ENCODE assay signal across 8 cellular contexts in genomic region chr16:66961065-66961744, GRCh38. TPM values are rescaled to one million over a fixed set of nuclear protein-coding genes. Genes with fewer than 3 reads are reported as not detected.
DNase-seq lines count a peak whose midpoint lies in the region; ATAC-seq and TF ChIP-seq lines count a peak whose summit lies in the region.

CES3 (plus strand) TSS chr16:66961266; CDS start chr16:66961308, 42 bp downstream.

- H3K4me2 ChIP-seq in OCI-LY3 (ENCODE audit: low read length) (peak within 1 kb of the TSS; percentile 93), osteoblast (ENCODE audit: insufficient read depth, low read length) (no peak within 1 kb of the TSS)

- H3K9me3 ChIP-seq in OCI-LY3 (ENCODE audit: insufficient read depth, low read length) (no peaks in the 10 kb centered on the region), osteoblast (ENCODE audit: low read depth, low read length) (no peaks in the 10 kb centered on the region)

- H3K79me2 ChIP-seq in OCI-LY3 (ENCODE audit: low read length) (peaks cover 17% of the 10 kb centered on the region), osteoblast (ENCODE audit: insufficient read depth, low read length) (no peaks in the 10 kb centered on the region)

- TF ChIP-seq CTCF in C4-2B (conservative IDR thresholded peaks at IDR 0.05) (peak; percentile 90), OCI-LY3 (IDR thresholded peaks at IDR 0.05; ENCODE audit: low read depth, low read length) (peak; percentile 96), osteoblast (IDR thresholded peaks at IDR 0.05; ENCODE audit: extremely low read depth, low read depth, low read length) (peak; percentile 93)

- no peaks in the 10 kb centered on the region for H3K27me3 Mint-ChIP-seq in activated T-cell treated with anti-CD3 and anti-CD28 coated beads, Interleukin-2, amount 50 U/mL, for 4 hours (ENCODE audit: low read depth)

- H3K4me3 ChIP-seq in OCI-LY3 (ENCODE audit: low read length) (peak within 1 kb of the TSS; percentile 89), osteoblast (ENCODE audit: insufficient read depth, low read length) (no peak within 1 kb of the TSS)

- H3K27ac ChIP-seq in C4-2B: peak within 1 kb of the TSS; percentile 33
- peak within 1 kb of the TSS; percentile 77 for H3K27ac ChIP-seq in OCI-LY3 (ENCODE audit: low read length)
- no peak within 1 kb of the TSS for H3K27ac ChIP-seq in osteoblast (ENCODE audit: low read depth, low read length)

- no peak within 1 kb of the TSS for H3K4me3 Mint-ChIP-seq in activated T-cell treated with anti-CD3 and anti-CD28 coated beads, Interleukin-2, amount 50 U/mL, for 4 hours

- H4K20me1 ChIP-seq in OCI-LY3 (ENCODE audit: insufficient read depth, low read length) (no peaks in the 10 kb centered on the region), osteoblast (ENCODE audit: insufficient read depth, low read length) (no peaks in the 10 kb centered on the region)

- H3K4me1 ChIP-seq in OCI-LY3 (ENCODE audit: low read length): peaks cover 30% of the 10 kb centered on the region
- peaks cover 4% of the 10 kb centered on the region for H3K4me1 ChIP-seq in osteoblast (ENCODE audit: insufficient read depth, low read length)

- H3K36me3 ChIP-seq in OCI-LY3 (replicated peaks; ENCODE audit: low read depth, low read length): peaks cover 18% of the 10 kb centered on the region
- no peaks in the 10 kb centered on the region for H3K36me3 ChIP-seq in osteoblast (ENCODE audit: insufficient read depth, low read length)

- ATAC-seq in GM19035 (IDR thresholded peaks at IDR 0.05; ENCODE audit: unreplicated experiment): peak; percentile 70
- ATAC-seq in activated T-cell treated with anti-CD3 and anti-CD28 coated beads, Interleukin-2, amount 50 U/mL, for 4 hours: peak; percentile 95 to 96
- ATAC-seq in HG03039 (IDR thresholded peaks at IDR 0.05; ENCODE audit: unreplicated experiment): no peak

- no peaks in the 10 kb centered on the region for H3K36me3 Mint-ChIP-seq in activated T-cell treated with anti-CD3 and anti-CD28 coated beads, Interleukin-2, amount 50 U/mL, for 4 hours (ENCODE audit: insufficient read depth)

- H2AFZ ChIP-seq in OCI-LY3 (ENCODE audit: low read depth, low read length) (peak within 1 kb of the TSS; percentile 84), osteoblast (ENCODE audit: low read length) (peak within 1 kb of the TSS; percentile 72)

- H3K9ac ChIP-seq in OCI-LY3 (ENCODE audit: low read length): peak within 1 kb of the TSS; percentile 85

- no peaks in the 10 kb centered on the region for H3K27me3 ChIP-seq in OCI-LY3 (ENCODE audit: low read depth, low read length)
- H3K27me3 ChIP-seq in osteoblast (ENCODE audit: insufficient read depth, low read length): peaks cover 14% of the 10 kb centered on the region

- peaks cover 9% of the 10 kb centered on the region for H3K4me1 Mint-ChIP-seq in activated T-cell treated with anti-CD3 and anti-CD28 coated beads, Interleukin-2, amount 50 U/mL, for 4 hours (ENCODE audit: low read depth)

- DNase-seq in HT-29 (ENCODE audit: low spot score) (peak; percentile 91), foreskin melanocyte (peak; percentile 55), osteoblast (ENCODE audit: insufficient read length, low spot score, missing footprints) (peak; percentile 95)
- DNase-seq in activated T-cell treated with anti-CD3 and anti-CD28 coated beads, Interleukin-2, amount 50 U/mL, for 4 hours: peak; percentile 42

- no peaks in the 10 kb centered on the region for H3K9me3 Mint-ChIP-seq in activated T-cell treated with anti-CD3 and anti-CD28 coated beads, Interleukin-2, amount 50 U/mL, for 4 hours

RNA-seq across cellular contexts. Expression of gene CES3, which starts in this region (rescaled TPM):
- 1.3 and 3.4 TPM in 2 replicates for total RNA-seq in HT-29 (2014; rRNA removed; shearing (Covaris generic))
- total RNA-seq in activated T-cell treated with anti-CD3 and anti-CD28 coated beads, Interleukin-2, amount 50 U/mL, for 4 hours: under 1 TPM in 2 of 3 donors, not detected in 1; 0.10 to 0.30 TPM
- total RNA-seq in osteoblast: 0.29 TPM in 1 of 2 replicates, not detected in the other

Comparison
In these comparisons a context has a peak if more than half of its experiments do, and no peak if none do; other contexts are left out.
1. Peak in DNase-seq and ATAC-seq in activated T-cell treated with anti-CD3 and anti-CD28 coated beads, Interleukin-2, amount 50 U/mL, for 4 hours; RNA of the gene not detected or under 1 TPM.
2. Peak in DNase-seq in osteoblast; RNA of the gene not detected or under 1 TPM.
3. DNase-seq: peak in every context shown above with its lines; median percentile 95 in osteoblast; 91 in HT-29; 55 in foreskin melanocyte; 42 in activated T-cell treated with anti-CD3 and anti-CD28 coated beads, Interleukin-2, amount 50 U/mL, for 4 hours.